ENCODE assay signal across 8 cellular contexts in the genomic region with DNA sequence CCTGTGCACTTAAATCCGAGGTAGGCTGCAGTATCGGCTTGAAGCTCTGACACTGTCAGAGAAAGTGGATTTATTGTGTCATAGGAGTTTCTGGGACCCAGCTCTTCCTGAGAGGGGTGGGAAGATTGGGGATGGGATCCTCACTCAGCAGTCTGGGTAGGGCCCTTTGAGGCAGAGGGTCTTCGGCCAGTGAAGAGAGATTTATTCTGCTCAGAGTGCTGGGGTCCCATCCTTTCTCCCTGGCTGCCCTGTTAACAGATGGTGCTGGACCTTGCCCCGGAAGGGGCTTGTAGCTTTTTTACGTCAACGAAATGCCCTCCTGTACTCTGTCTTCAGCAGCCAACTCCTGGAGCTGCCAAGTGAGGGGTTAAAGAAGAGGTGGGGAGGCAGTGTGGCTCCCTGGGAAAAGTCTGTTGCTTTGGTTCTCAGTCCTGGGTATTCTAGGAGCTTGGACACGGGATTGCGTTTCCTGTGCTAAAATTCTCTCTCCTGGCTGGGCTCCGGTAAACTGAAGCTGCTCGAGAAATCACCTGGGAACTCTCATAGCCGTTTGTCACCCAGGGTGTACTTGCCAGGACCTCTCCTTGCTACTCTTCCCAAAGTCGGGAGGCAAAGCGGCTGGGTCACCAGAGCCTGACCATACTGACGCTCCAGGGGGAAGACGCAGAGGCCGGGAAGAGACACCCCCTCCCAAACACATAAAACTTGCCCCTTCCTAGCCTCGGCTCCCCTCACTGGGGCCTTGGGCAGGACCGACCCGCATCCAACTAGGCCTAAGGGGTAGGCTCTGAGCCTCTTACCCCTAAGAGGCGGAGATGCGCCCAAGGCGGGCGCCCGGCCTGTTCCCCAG. TPM values are rescaled to one million over a fixed set of nuclear protein-coding genes. Genes with fewer than 3 reads are reported as not detected.
DNase-seq lines count a peak whose midpoint lies in the region; ATAC-seq, FAIRE-seq and TF ChIP-seq lines count a peak whose summit lies in the region.

No MANE protein-coding gene starts in this region.

- no peaks in the 10 kb centered on the region for H3K9me2 ChIP-seq in GM23248 (ENCODE audit: insufficient read depth)

- H2AFZ ChIP-seq in GM23248: peak overlapping the region; percentile 75

- H3K27ac ChIP-seq in GM23248 (peak overlapping the region; percentile 93), foreskin keratinocyte (peak overlapping the region; percentile 86), pancreas (peak overlapping the region; percentile 83 to 97 (median 93))

- intact Hi-C loops in activated B cell treated with CpG ODN at 0.5 μM for 24 hours (cut with micrococcal nuclease): loop anchor here (1.0 to 2.0 kb wide), 3 partner anchors 8 to 246 kb away; a partner anchor contains a TSS
- intact Hi-C loops in pancreas (cut with DNase I): no loop called here

- no peaks in the 10 kb centered on the region for H3K27me3 Mint-ChIP-seq in activated B cell treated with CpG ODN at 0.5 μM for 24 hours

- peaks cover 38% of the 10 kb centered on the region for H3K4me1 Mint-ChIP-seq in activated B cell treated with CpG ODN at 0.5 μM for 24 hours

- in situ Hi-C loops in GM23248 (cut with MboI): no loop called here

- WGBS in GM23248 (ENCODE audit: low coverage in 1 of 2, low lambda C conversion rate in 2 of 2, missing lambda C conversion rate in 2 of 2), 2 experiments: 21 to 28% methylated on average over 24 of the region's 24 CpGs
- WGBS in pancreas, 2 donors: 24 to 31% methylated on average over 24 of the region's 24 CpGs

- H3K27me3 ChIP-seq in BJ (ENCODE audit: control insufficient read depth, insufficient read depth, low read length): no peaks in the 10 kb centered on the region
- no peaks in the 10 kb centered on the region for H3K27me3 ChIP-seq in GM23248 (replicated peaks; ENCODE audit: insufficient read depth)
- no peaks in the 10 kb centered on the region for H3K27me3 ChIP-seq in foreskin keratinocyte
- H3K27me3 ChIP-seq in pancreas: no peaks in the 10 kb centered on the region

- TF ChIP-seq CTCF in BJ (IDR thresholded peaks at IDR 0.05; ENCODE audit: insufficient read depth, low read depth, low read length) (no peak), activated B cell treated with CpG ODN at 0.5 μM for 24 hours (IDR thresholded peaks at IDR 0.05) (no peak), foreskin keratinocyte (conservative IDR thresholded peaks at IDR 0.05) (no peak), pancreas (IDR thresholded peaks at IDR 0.05) (no peak)

- FAIRE-seq in pancreas (lab: Jason Lieb, UNC): no peak

- H3K36me3 ChIP-seq in BJ (ENCODE audit: control insufficient read depth, insufficient read depth, low read length) (peaks cover 15% of the 10 kb centered on the region), GM23248 (ENCODE audit: low read depth) (no peaks in the 10 kb centered on the region), pancreas (peaks cover 0 to 28% (median 4%) of the 10 kb centered on the region in 3 donors)

- H3K4me2 ChIP-seq in GM23248 (ENCODE audit: unreplicated experiment): peak overlapping the region; percentile 78

- no peaks in the 10 kb centered on the region for H4K20me1 ChIP-seq in GM23248 (ENCODE audit: insufficient read depth)

- peaks cover 53% of the 10 kb centered on the region for H3K79me2 ChIP-seq in GM23248 (ENCODE audit: insufficient read depth)

- peaks cover 25% of the 10 kb centered on the region for H3K36me3 Mint-ChIP-seq in activated B cell treated with CpG ODN at 0.5 μM for 24 hours (ENCODE audit: low read depth)

- peak overlapping the region; percentile 80 for H3K4me3 ChIP-seq in BJ (ENCODE audit: low read depth, low read length)
- peak overlapping the region; percentile 84 for H3K4me3 ChIP-seq in GM23248
- peak overlapping the region; percentile 2 to 51 (median 50) for H3K4me3 ChIP-seq in pancreas

- H3K27ac Mint-ChIP-seq in activated B cell treated with CpG ODN at 0.5 μM for 24 hours: peak overlapping the region; percentile 97

- no peak for DNase-seq in BJ (ENCODE audit: low read depth)
- DNase-seq in GM23248: peak; percentile 45
- no peak for DNase-seq in activated B cell treated with CpG ODN at 0.5 μM for 24 hours
- DNase-seq in foreskin keratinocyte: peak in 1 of 2 donors; percentile 7
- peak in 2 of 6 donors; percentile 44 to 66 for DNase-seq in pancreas
- no peak for DNase-seq in NCI-H748 treated with DMSO at 0.1 percent for 48 hours (lab: John Stamatoyannopoulos, UW)
- DNase-seq in NCI-H187 (lab: John Stamatoyannopoulos, UW): no peak
- no peak for DNase-seq in NCI-H2081 (lab: John Stamatoyannopoulos, UW)

- H3K9me3 Mint-ChIP-seq in activated B cell treated with CpG ODN at 0.5 μM for 24 hours: no peaks in the 10 kb centered on the region

- POLR2A ChIA-PET in BJ (lab: Charles Lee) (interaction anchor here (0.5 kb wide), 1 partner anchor 1013 kb away, joined by 3 read pairs; no protein-coding TSS in a partner anchor), activated B cell treated with CpG ODN at 0.5 μM for 24 hours (lab: Charles Lee) (interaction anchor here (0.6 to 4.3 kb wide), 23 partner anchors 8 to 536 kb away, joined by 3 to 174 read pairs (median 4); a partner anchor contains a TSS)

- peaks cover 35% of the 10 kb centered on the region for H3F3A ChIP-seq in GM23248 (ENCODE audit: insufficient read depth)

- H3K9ac ChIP-seq in GM23248: peak overlapping the region; percentile 91

- H3K4me3 Mint-ChIP-seq in activated B cell treated with CpG ODN at 0.5 μM for 24 hours: peak overlapping the region; percentile 95

- no peak for ATAC-seq in activated B cell treated with CpG ODN at 0.5 μM for 24 hours (ENCODE audit: low read depth)
- ATAC-seq in foreskin keratinocyte: no peak
- peak; percentile 3 to 9 (median 4) for ATAC-seq in pancreas

- CTCF ChIA-PET in BJ (lab: Yijun Ruan, JAX): no interaction called here
- CTCF ChIA-PET in activated B cell treated with CpG ODN at 0.5 μM for 24 hours (lab: Charles Lee): interaction anchor here (0.7 to 3.2 kb wide), 2 partner anchors 12 to 110 kb away, joined by 3 to 17 read pairs; a partner anchor contains a TSS

- H3K9me3 ChIP-seq in GM23248 (ENCODE audit: low read depth): no peaks in the 10 kb centered on the region
- H3K9me3 ChIP-seq in pancreas: no peaks in the 10 kb centered on the region

- peaks cover 23% of the 10 kb centered on the region for H3K4me1 ChIP-seq in GM23248 (ENCODE audit: insufficient read depth)
- H3K4me1 ChIP-seq in foreskin keratinocyte: peaks cover 5% of the 10 kb centered on the region
- peaks cover 10 to 23% (median 21%) of the 10 kb centered on the region in 3 donors for H3K4me1 ChIP-seq in pancreas

RNA-seq across cellular contexts. Expression of a gene that starts 0.8 kb away (rescaled TPM):
- polyA plus RNA-seq in BJ (2011; rRNA removed) (32.3 and 35.7 TPM in 2 replicates), GM23248 (2016; fragmentation: Nextera tagmentation; extraction: Ambion mirVana) (73.6 and 77.0 TPM in 2 replicates), foreskin keratinocyte (54.7 and 59.5 TPM in 2 replicates), pancreas (100 to 1,000 TPM in 1 of 2 donors, 10 to 100 TPM in 1; 53.1 to 119 TPM)
- 3.6 and 10.9 TPM in 2 replicates for polyA minus RNA-seq in BJ (2011; rRNA and poly(A)+ RNA removed)
- total RNA-seq in GM23248 (2014; rRNA removed; shearing (Covaris generic)): 3.5 and 4.7 TPM in 2 replicates
- total RNA-seq in activated B cell treated with CpG ODN at 0.5 μM for 24 hours (165 and 167 TPM in 2 replicates), foreskin keratinocyte (16.7 and 18.6 TPM in 2 replicates), pancreas (10 to 100 TPM; 50.9 to 81.9 (median 58.1) TPM)

RNA-seq across cellular contexts. Expression of a gene that starts 4.6 kb away (rescaled TPM):
- polyA plus RNA-seq in BJ (2011; rRNA removed) (20.1 and 27.4 TPM in 2 replicates), GM23248 (2016; fragmentation: Nextera tagmentation; extraction: Ambion mirVana) (29.9 and 33.4 TPM in 2 replicates), foreskin keratinocyte (6.6 and 7.0 TPM in 2 replicates), pancreas (10 to 100 TPM; 10.1 to 10.9 TPM)
- polyA minus RNA-seq in BJ (2011; rRNA and poly(A)+ RNA removed): 7.4 and 10.4 TPM in 2 replicates
- total RNA-seq in GM23248 (2014; rRNA removed; shearing (Covaris generic)): 36.7 and 38.6 TPM in 2 replicates
- total RNA-seq in activated B cell treated with CpG ODN at 0.5 μM for 24 hours (2.7 and 3.1 TPM in 2 replicates), foreskin keratinocyte (5.9 and 6.3 TPM in 2 replicates), pancreas (1 to 10 TPM; 7.4 to 9.8 (median 9.5) TPM)

RNA-seq across cellular contexts. Expression of a gene that starts 8.1 kb away (rescaled TPM):
- 41.4 and 68.4 TPM in 2 replicates for polyA plus RNA-seq in BJ (2011; rRNA removed)
- 32.8 and 40.9 TPM in 2 replicates for polyA minus RNA-seq in BJ (2011; rRNA and poly(A)+ RNA removed)
- 40.4 and 41.0 TPM in 2 replicates for total RNA-seq in GM23248 (2014; rRNA removed; shearing (Covaris generic))
- polyA plus RNA-seq in GM23248 (2016; fragmentation: Nextera tagmentation; extraction: Ambion mirVana): 25.9 and 26.4 TPM in 2 replicates
- total RNA-seq in activated B cell treated with CpG ODN at 0.5 μM for 24 hours: 24.3 and 26.8 TPM in 2 replicates
- 28.2 and 28.7 TPM in 2 replicates for total RNA-seq in foreskin keratinocyte
- 20.1 and 23.1 TPM in 2 replicates for polyA plus RNA-seq in foreskin keratinocyte
- 10 to 100 TPM in 1 of 6 donors, 1 to 10 TPM in 5; 3.1 to 13.9 (median 5.7) TPM for total RNA-seq in pancreas
- 1 to 10 TPM; 3.2 to 7.9 TPM for polyA plus RNA-seq in pancreas

RNA-seq across cellular contexts. Expression of a gene that starts 11.9 kb away (rescaled TPM):
- 76.0 and 85.6 TPM in 2 replicates for polyA plus RNA-seq in BJ (2011; rRNA removed)
- polyA minus RNA-seq in BJ (2011; rRNA and poly(A)+ RNA removed): 13.2 and 20.6 TPM in 2 replicates
- 56.3 and 63.2 TPM in 2 replicates for total RNA-seq in GM23248 (2014; rRNA removed; shearing (Covaris generic))
- 180 TPM in 2 replicates for polyA plus RNA-seq in GM23248 (2016; fragmentation: Nextera tagmentation; extraction: Ambion mirVana)
- total RNA-seq in activated B cell treated with CpG ODN at 0.5 μM for 24 hours: 73.6 and 83.2 TPM in 2 replicates
- 78.5 and 83.6 TPM in 2 replicates for total RNA-seq in foreskin keratinocyte
- 133 and 154 TPM in 2 replicates for polyA plus RNA-seq in foreskin keratinocyte
- 10 to 100 TPM; 16.8 to 32.4 (median 23.0) TPM for total RNA-seq in pancreas
- polyA plus RNA-seq in pancreas: 10 to 100 TPM; 36.6 to 44.5 TPM

RNA-seq across cellular contexts. Expression of a gene that starts 51.9 kb away (rescaled TPM):
- polyA plus RNA-seq in BJ (2011; rRNA removed): 0.54 and 0.77 TPM in 2 replicates
- 0.14 TPM in 1 of 2 replicates, not detected in the other for polyA minus RNA-seq in BJ (2011; rRNA and poly(A)+ RNA removed)
- total RNA-seq in GM23248 (2014; rRNA removed; shearing (Covaris generic)): 0.13 TPM in 1 of 2 replicates, not detected in the other
- polyA plus RNA-seq in GM23248 (2016; fragmentation: Nextera tagmentation; extraction: Ambion mirVana): 0.15 and 0.16 TPM in 2 replicates
- 1.3 and 2.8 TPM in 2 replicates for total RNA-seq in activated B cell treated with CpG ODN at 0.5 μM for 24 hours
- total RNA-seq in foreskin keratinocyte: 0.61 and 0.71 TPM in 2 replicates
- polyA plus RNA-seq in foreskin keratinocyte: 0.66 and 0.86 TPM in 2 replicates
- 1 to 10 TPM in 1 of 6 donors, under 1 TPM in 5; 0.35 to 1.5 (median 0.49) TPM for total RNA-seq in pancreas
- 1 to 10 TPM; 3.5 to 7.3 TPM for polyA plus RNA-seq in pancreas

Comparison
In these comparisons a context has a peak if more than half of its experiments do, and no peak if none do; other contexts are left out.
1. ATAC-seq: peak in pancreas (4 of 4); none in activated B cell treated with CpG ODN at 0.5 μM for 24 hours (single experiment) and foreskin keratinocyte (single experiment).
2. Peak in every context shown above with its lines, with median percentiles within 50 percentile points of each other: H3K4me3 ChIP-seq and H3K27ac ChIP-seq.